ENCODE assay signal across 15 cellular contexts in the genomic region with DNA sequence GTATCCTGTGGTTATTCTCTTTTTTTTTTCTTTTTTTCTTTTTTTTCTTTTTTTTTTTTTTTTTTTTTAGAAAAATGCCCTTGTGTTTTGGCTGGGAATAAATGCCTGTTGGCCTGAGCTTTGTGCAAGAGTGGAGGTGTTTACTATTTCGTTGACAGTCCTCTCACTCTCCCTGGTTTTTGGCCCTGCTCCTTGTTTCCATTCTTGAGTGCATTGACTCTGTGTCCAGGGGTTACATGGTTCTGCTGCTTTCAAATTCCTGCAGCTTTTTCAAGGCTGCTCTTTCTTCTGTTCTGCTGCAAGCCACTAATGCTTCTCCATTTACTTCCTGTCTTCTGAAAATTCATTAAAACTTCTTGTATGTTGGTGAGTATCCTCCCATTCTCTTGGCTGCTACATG. TPM values are rescaled to one million over a fixed set of nuclear protein-coding genes. Genes with fewer than 3 reads are reported as not detected.
DNase-seq lines count a peak whose midpoint lies in the region; ATAC-seq and TF ChIP-seq lines count a peak whose summit lies in the region.
"Had no signal": no experiment of that assay in that cellular context is flagged by ENCODE, and none has a peak within 500 bp of the region (broad histone marks: within the 10 kb centered on the region; RNA-seq: fewer than 3 reads in every experiment).

No MANE protein-coding gene starts in this region.

- no peaks in the 10 kb centered on the region for H3K9me3 Mint-ChIP-seq in activated CD8-positive, alpha-beta memory T cell treated with anti-CD3 and anti-CD28 coated beads, Interleukin-2, amount 10 ng/mL, durations not matched to agents 7 days and 5 days (ENCODE audit: low read depth)

- no peak overlapping the region for H3K27ac Mint-ChIP-seq in activated CD8-positive, alpha-beta memory T cell treated with anti-CD3 and anti-CD28 coated beads, Interleukin-2, amount 10 ng/mL, durations not matched to agents 7 days and 5 days
- H3K27ac Mint-ChIP-seq: CD4-positive, alpha-beta memory T cell had no signal

- no peak overlapping the region for H3K4me3 Mint-ChIP-seq in activated CD8-positive, alpha-beta memory T cell treated with anti-CD3 and anti-CD28 coated beads, Interleukin-2, amount 10 ng/mL, durations not matched to agents 7 days and 5 days
- H3K4me3 Mint-ChIP-seq: CD4-positive, alpha-beta memory T cell had no signal

- H3K27ac ChIP-seq in right atrium auricular region (peak overlapping the region in 1 of 2 donors; percentile 16), heart right ventricle (peak overlapping the region in 1 of 10 donors; percentile 6), WERI-Rb-1 (no peak overlapping the region)
- H3K27ac ChIP-seq: C4-2B, GM23248, HL-60 had no signal

- H3K4me3 ChIP-seq in right atrium auricular region (no peak overlapping the region), heart right ventricle (peak overlapping the region in 2 of 10 donors; percentile 7 to 18), WERI-Rb-1 (ENCODE audit: low read depth, low read length) (no peak overlapping the region)
- H3K4me3 ChIP-seq: GM23248 had no signal

- H3K27me3 Mint-ChIP-seq in activated CD8-positive, alpha-beta memory T cell treated with anti-CD3 and anti-CD28 coated beads, Interleukin-2, amount 10 ng/mL, durations not matched to agents 7 days and 5 days, result peaks cover 2% of the 10 kb centered on the region

- no peaks in the 10 kb centered on the region for H3K36me3 Mint-ChIP-seq in activated CD8-positive, alpha-beta memory T cell treated with anti-CD3 and anti-CD28 coated beads, Interleukin-2, amount 10 ng/mL, durations not matched to agents 7 days and 5 days
- H3K36me3 Mint-ChIP-seq: CD4-positive, alpha-beta memory T cell had no signal

- no peaks in the 10 kb centered on the region for H3K4me1 Mint-ChIP-seq in activated CD8-positive, alpha-beta memory T cell treated with anti-CD3 and anti-CD28 coated beads, Interleukin-2, amount 10 ng/mL, durations not matched to agents 7 days and 5 days
- H3K4me1 Mint-ChIP-seq: CD4-positive, alpha-beta memory T cell had no signal

- ATAC-seq in Right ventricle myocardium superior (ENCODE audit: poor library complexity) (peak; percentile 95), heart right ventricle (peak; percentile 65 to 96 (median 82))
- ATAC-seq in activated CD8-positive, alpha-beta memory T cell treated with anti-CD3 and anti-CD28 coated beads, Interleukin-2, amount 10 ng/mL, durations not matched to agents 7 days and 5 days, result no peak

- DNase-seq in Right ventricle myocardium superior (no peak), right atrium auricular region (ENCODE audit: low spot score) (no peak), heart right ventricle (peak in 1 of 2 donors; percentile 33), inferior parietal cortex (ENCODE audit: extremely low spot score) (peak; percentile 4), HCEC 1CT (no peak), WERI-Rb-1 (no peak), AG08396 (ENCODE audit: low spot score) (no peak)
- no peak for DNase-seq in activated CD8-positive, alpha-beta memory T cell treated with anti-CD3 and anti-CD28 coated beads, Interleukin-2, amount 10 ng/mL, durations not matched to agents 7 days and 5 days
- DNase-seq: ACHN; BE2C; CD4-positive, alpha-beta memory T cell; DMS79; GM23248 had no signal

- 8 to 23% methylated on average over 1 of the region's 1 CpG for WGBS in heart right ventricle, 2 donors

- no peak for TF ChIP-seq CTCF in right atrium auricular region (IDR thresholded peaks at IDR 0.05)
- TF ChIP-seq CTCF in heart right ventricle (IDR thresholded peaks at IDR 0.05), result no peak
- TF ChIP-seq CTCF in WERI-Rb-1 (IDR thresholded peaks at IDR 0.05; ENCODE audit: low read depth, low read length), result no peak

- H3K4me1 ChIP-seq in right atrium auricular region (no peaks in the 10 kb centered on the region), heart right ventricle (peaks cover 0 to 14% (median 0%) of the 10 kb centered on the region in 9 donors)
- H3K4me1 ChIP-seq: BE2C had no signal

- CTCF ChIA-PET in activated CD8-positive, alpha-beta memory T cell treated with anti-CD3 and anti-CD28 coated beads, Interleukin-2, amount 10 ng/mL, durations not matched to agents 7 days and 5 days (lab: Charles Lee), result no interaction called here

- H3K27me3 ChIP-seq in right atrium auricular region (no peaks in the 10 kb centered on the region), heart right ventricle (no peaks in the 10 kb centered on the region), WERI-Rb-1 (ENCODE audit: insufficient read depth, low read depth, severe bottlenecking) (no peaks in the 10 kb centered on the region)
- H3K27me3 ChIP-seq: BE2C had no signal

- no peaks in the 10 kb centered on the region for H3K36me3 ChIP-seq in right atrium auricular region
- H3K36me3 ChIP-seq in heart right ventricle, result no peaks in the 10 kb centered on the region
- H3K36me3 ChIP-seq in WERI-Rb-1, result no peaks in the 10 kb centered on the region
- H3K36me3 ChIP-seq: BE2C had no signal

- intact Hi-C loops in Right ventricle myocardium superior (cut with DNase I) (no loop called here), heart right ventricle (cut with DNase I) (loop anchor here in 1 of 10 donors (10.0 kb wide), 1 partner anchor 61 kb away; no protein-coding TSS in a partner anchor)

- H3K9me3 ChIP-seq in right atrium auricular region (no peaks in the 10 kb centered on the region), heart right ventricle (no peaks in the 10 kb centered on the region), WERI-Rb-1 (ENCODE audit: severe bottlenecking) (no peaks in the 10 kb centered on the region)

RNA-seq across cellular contexts. Expression of a gene that starts 59.7 kb away (rescaled TPM):
- total RNA-seq in Right ventricle myocardium superior (124 TPM), right atrium auricular region (100 to 1,000 TPM; 132 to 140 TPM), heart right ventricle (100 to 1,000 TPM in 8 of 10 donors, 10 to 100 TPM in 2; 94.6 to 186 (median 114) TPM)
- polyA plus RNA-seq in heart right ventricle, result 1 to 10 TPM; 3.5 to 5.4 TPM
- under 1 TPM in 1 of 2 experiments, not detected in 1; 0.14 TPM for total RNA-seq in activated CD8-positive, alpha-beta memory T cell treated with anti-CD3 and anti-CD28 coated beads, Interleukin-2, amount 10 ng/mL, durations not matched to agents 7 days and 5 days
- total RNA-seq: CD4-positive, alpha-beta memory T cell; GM23248 had no signal
- polyA plus RNA-seq: CD4-positive, alpha-beta memory T cell; GM23248 had no signal

Comparison
In these comparisons a context has a peak if more than half of its experiments do, and no peak if none do; other contexts are left out.
1. RNA of a gene that starts 59.7 kb away (total RNA-seq): 132 to 140 TPM in right atrium auricular region, 124 TPM in Right ventricle myocardium superior (single experiment) and 94.6 to 186 TPM in heart right ventricle; 0.14 TPM in activated CD8-positive, alpha-beta memory T cell treated with anti-CD3 and anti-CD28 coated beads, Interleukin-2, amount 10 ng/mL, durations not matched to agents 7 days and 5 days; every median in the first group is over 10 times any median in the second.